1 cellular context compared by ENCODE assay signal in the genomic region with DNA sequence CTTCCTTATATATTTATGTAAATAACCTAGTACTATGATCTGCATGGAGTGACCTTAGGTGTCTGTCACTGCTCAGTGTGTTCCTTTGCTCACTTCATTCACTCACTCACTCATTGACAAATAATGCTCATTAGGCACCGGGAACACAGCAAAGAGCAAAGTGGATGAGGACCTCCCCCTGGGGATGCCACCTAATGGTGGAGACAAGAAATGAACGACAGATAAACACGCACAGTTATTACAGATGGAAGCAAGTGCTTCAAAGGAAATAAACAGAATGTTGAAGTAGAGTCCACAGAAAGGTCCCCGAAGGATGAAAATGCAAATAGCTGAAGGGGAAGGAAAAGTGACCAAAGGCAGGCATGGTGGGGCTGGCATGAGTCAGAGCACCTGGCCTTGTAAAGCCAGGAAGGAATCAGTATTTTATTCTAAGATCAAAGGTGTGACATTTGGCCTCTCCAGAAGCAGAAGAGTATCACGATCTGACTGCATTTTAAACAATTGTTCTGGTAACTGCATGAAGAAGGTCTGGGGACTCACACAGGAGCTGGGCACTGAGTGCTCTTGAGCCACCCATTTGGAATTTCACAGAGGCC.
TF ChIP-seq lines count a peak whose summit lies in the region.

No MANE protein-coding gene starts in this region.

TF ChIP-seq in HepG2, 621 proteins besides CTCF, POLR2A, EP300 and RAD21 (continued from another document):
- TF ChIP-seq, protein P1, sequence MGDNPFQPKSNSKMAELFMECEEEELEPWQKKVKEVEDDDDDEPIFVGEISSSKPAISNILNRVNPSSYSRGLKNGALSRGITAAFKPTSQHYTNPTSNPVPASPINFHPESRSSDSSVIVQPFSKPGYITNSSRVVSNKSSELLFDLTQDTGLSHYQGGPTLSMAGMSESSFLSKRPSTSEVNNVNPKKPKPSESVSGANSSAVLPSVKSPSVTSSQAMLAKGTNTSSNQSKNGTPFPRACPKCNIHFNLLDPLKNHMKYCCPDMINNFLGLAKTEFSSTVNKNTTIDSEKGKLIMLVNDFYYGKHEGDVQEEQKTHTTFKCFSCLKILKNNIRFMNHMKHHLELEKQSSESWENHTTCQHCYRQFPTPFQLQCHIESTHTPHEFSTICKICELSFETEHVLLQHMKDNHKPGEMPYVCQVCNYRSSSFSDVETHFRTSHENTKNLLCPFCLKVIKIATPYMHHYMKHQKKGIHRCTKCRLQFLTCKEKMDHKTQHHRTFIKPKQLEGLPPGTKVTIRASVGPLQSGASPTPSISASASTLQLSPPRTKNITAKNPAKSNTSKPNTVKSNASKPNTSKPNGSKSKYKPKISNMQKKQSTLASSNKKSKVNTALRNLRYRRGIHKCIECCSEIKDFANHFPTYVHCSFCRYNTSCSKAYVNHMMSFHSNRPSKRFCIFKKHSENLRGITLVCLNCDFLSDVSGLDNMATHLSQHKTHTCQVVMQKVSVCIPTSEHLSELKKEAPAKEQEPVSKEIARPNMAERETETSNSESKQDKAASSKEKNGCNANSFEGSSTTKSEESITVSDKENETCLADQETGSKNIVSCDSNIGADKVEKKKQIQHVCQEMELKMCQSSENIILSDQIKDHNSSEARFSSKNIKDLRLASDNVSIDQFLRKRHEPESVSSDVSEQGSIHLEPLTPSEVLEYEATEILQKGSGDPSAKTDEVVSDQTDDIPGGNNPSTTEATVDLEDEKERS (CRISPR knock-in tag; IDR thresholded peaks at IDR 0.05) = no peak
- TF ChIP-seq DR1 (CRISPR knock-in tag; IDR thresholded peaks at IDR 0.05) = no peak
- TF ChIP-seq SMC3 (IDR thresholded peaks at IDR 0.05; ENCODE audit: low read length) = peak; percentile 28; the same call in 1 of the 2 replicates
- peak; percentile 39 for TF ChIP-seq FOSL2 (CRISPR knock-in tag; IDR thresholded peaks at IDR 0.05)
- TF ChIP-seq, protein P2, sequence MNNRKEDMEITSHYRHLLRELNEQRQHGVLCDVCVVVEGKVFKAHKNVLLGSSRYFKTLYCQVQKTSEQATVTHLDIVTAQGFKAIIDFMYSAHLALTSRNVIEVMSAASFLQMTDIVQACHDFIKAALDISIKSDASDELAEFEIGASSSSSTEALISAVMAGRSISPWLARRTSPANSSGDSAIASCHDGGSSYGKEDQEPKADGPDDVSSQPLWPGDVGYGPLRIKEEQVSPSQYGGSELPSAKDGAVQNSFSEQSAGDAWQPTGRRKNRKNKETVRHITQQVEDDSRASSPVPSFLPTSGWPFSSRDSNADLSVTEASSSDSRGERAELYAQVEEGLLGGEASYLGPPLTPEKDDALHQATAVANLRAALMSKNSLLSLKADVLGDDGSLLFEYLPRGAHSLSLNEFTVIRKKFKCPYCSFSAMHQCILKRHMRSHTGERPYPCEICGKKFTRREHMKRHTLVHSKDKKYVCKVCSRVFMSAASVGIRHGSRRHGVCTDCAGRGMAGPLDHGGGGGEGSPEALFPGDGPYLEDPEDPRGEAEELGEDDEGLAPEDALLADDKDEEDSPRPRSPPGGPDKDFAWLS (CRISPR knock-in tag; IDR thresholded peaks at IDR 0.05; ENCODE audit: borderline replicate concordance) = no peak
- TF ChIP-seq ZNF343 (CRISPR knock-in tag; IDR thresholded peaks at IDR 0.05) = no peak
- 0 out of 2 replicates have a peak, but pooled peaks have one; percentile 9 for TF ChIP-seq MED1 (CRISPR knock-in tag; IDR thresholded peaks at IDR 0.05)
- TF ChIP-seq ZNF83 (CRISPR knock-in tag; IDR thresholded peaks at IDR 0.05; ENCODE audit: borderline replicate concordance) = no peak
